ENCODE assay signal across 1 cellular context in genomic region chr4:174483792-174484191, GRCh38.
TF ChIP-seq lines count a peak whose summit lies in the region.

No MANE protein-coding gene starts in this region.

TF ChIP-seq in K562, 482 proteins besides CTCF, POLR2A, EP300 and RAD21:
- TF ChIP-seq CBX5 (IDR thresholded peaks at IDR 0.05; ENCODE audit: borderline replicate concordance, low read depth) (no peak), ZNF518B (CRISPR knock-in tag; IDR thresholded peaks at IDR 0.05) (no peak), BRD4 (IDR thresholded peaks at IDR 0.05) (no peak), GTF2A2 (tag; IDR thresholded peaks at IDR 0.05) (no peak), FOXO4 (CRISPR knock-in tag; IDR thresholded peaks at IDR 0.05) (no peak), ZKSCAN3 (CRISPR knock-in tag; IDR thresholded peaks at IDR 0.05) (no peak), ZBTB11 (CRISPR knock-in tag; IDR thresholded peaks at IDR 0.05) (no peak), EHMT2 (IDR thresholded peaks at IDR 0.05) (no peak), TAF1 (IDR thresholded peaks at IDR 0.05; ENCODE audit: control insufficient read depth, extremely low read depth, insufficient read depth, low read length, severe bottlenecking) (no peak), ARID4B (CRISPR knock-in tag; IDR thresholded peaks at IDR 0.05) (no peak), RBM15 (IDR thresholded peaks at IDR 0.05; ENCODE audit: insufficient read depth, low read length) (no peak), NCOA1 (IDR thresholded peaks at IDR 0.05; ENCODE audit: low read depth) (no peak), TRIM25 (IDR thresholded peaks at IDR 0.05; ENCODE audit: borderline replicate concordance) (no peak), CHD7 (IDR thresholded peaks at IDR 0.05; ENCODE audit: low read depth, low read length) (no peak), BCOR (IDR thresholded peaks at IDR 0.05) (no peak)
